15 cellular contexts compared by ENCODE assay signal in the genomic region with DNA sequence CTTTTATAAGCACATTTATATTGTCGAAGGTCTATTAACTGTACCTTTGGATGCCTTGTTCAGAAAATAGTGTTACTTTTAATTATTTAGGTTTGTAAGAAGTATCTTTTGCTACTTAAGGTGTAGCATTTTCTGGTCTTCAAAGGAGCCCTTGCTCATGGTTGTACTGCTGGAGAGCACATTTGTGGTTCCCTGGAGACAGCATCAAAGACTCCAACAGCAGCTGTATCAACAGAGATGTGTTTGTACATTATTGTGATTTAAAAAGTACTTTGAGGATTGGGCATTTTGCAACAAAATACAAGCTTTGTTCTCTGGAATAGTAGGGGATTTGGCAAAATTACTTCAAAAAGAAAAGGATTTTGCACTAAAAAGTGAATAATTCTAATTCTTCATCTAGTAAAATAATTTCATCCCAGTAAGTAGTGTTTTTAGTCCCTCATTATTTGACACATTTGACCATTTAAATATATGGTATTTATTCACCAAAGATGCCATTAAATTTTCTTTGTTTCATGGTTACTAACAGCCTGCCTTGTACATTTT. TPM values are rescaled to one million over a fixed set of nuclear protein-coding genes. Genes with fewer than 3 reads are reported as not detected.
DNase-seq lines count a peak whose midpoint lies in the region; ATAC-seq, FAIRE-seq and TF ChIP-seq lines count a peak whose summit lies in the region.
"Had no signal": no experiment of that assay in that cellular context is flagged by ENCODE, and none has a peak within 500 bp of the region (broad histone marks: within the 10 kb centered on the region; RNA-seq: fewer than 3 reads in every experiment).

No MANE protein-coding gene starts in this region.

- no peak for TF ChIP-seq POLR2A in sigmoid colon (IDR thresholded peaks at IDR 0.05)

- H3K9me3 ChIP-seq in pancreas = no peaks in the 10 kb centered on the region
- no peaks in the 10 kb centered on the region for H3K9me3 ChIP-seq in sigmoid colon
- H3K9me3 ChIP-seq: stomach had no signal

- no peak for TF ChIP-seq EP300 in sigmoid colon (IDR thresholded peaks at IDR 0.05)

- intact Hi-C loops in pancreas (cut with DNase I) = no loop called here
- intact Hi-C loops in sigmoid colon (cut with DNase I) = no loop called here

- H3K4me3 ChIP-seq in pancreas (no peak overlapping the region), sigmoid colon (no peak overlapping the region)
- H3K4me3 ChIP-seq: hepatocyte, stomach had no signal

- ATAC-seq in pancreas (peak in 3 of 4 donors; percentile 51 to 79 (median 56)), GM18520 (IDR thresholded peaks at IDR 0.05; ENCODE audit: unreplicated experiment) (no peak)
- ATAC-seq: left cardiac atrium had no signal

- TF ChIP-seq CTCF in pancreas (IDR thresholded peaks at IDR 0.05) (no peak), sigmoid colon (IDR thresholded peaks at IDR 0.05) (no peak)

- WGBS in pancreas, 2 donors = 14 to 23% methylated on average over 1 of the region's 1 CpG
- WGBS in sigmoid colon, 2 donors = 26 to 75% methylated on average over 1 of the region's 1 CpG

- FAIRE-seq in GM19239 (lab: Jason Lieb, UNC) (peak; percentile 56), pancreas (lab: Jason Lieb, UNC) (no peak)

- H3K36me3 ChIP-seq in pancreas (peaks cover 0 to 18% (median 5%) of the 10 kb centered on the region in 3 donors), sigmoid colon (peaks cover 0 to 24% (median 4%) of the 10 kb centered on the region in 4 donors)

- no peak for DNase-seq in GM19239 (ENCODE audit: insufficient read length, low spot score)
- peak; percentile 92 for DNase-seq in NCI-H146 treated with DMSO at 0.1 percent for 48 hours (lab: John Stamatoyannopoulos, UW; ENCODE audit: unreplicated experiment)
- peak; percentile 46 for DNase-seq in SHP77 treated with DMSO at 0.1 percent for 48 hours (lab: John Stamatoyannopoulos, UW)
- DNase-seq in pancreas = no peak
- DNase-seq in activated CD8-positive, alpha-beta memory T cell treated with anti-CD3 and anti-CD28 coated beads, Interleukin-2, amount 50 U/mL, for 4 hours = no peak
- no peak for DNase-seq in NCI-H510A treated with DMSO at 0.1 percent for 48 hours (lab: John Stamatoyannopoulos, UW)
- no peak for DNase-seq in sigmoid colon
- DNase-seq: activated naive CD4-positive, alpha-beta T cell; KG1; left cardiac atrium; stomach had no signal

- no peak overlapping the region for H3K27ac ChIP-seq in pancreas
- no peak overlapping the region for H3K27ac ChIP-seq in sigmoid colon
- H3K27ac ChIP-seq: hepatocyte, parathyroid adenoma, stomach, VCaP had no signal

- H3K4me1 ChIP-seq in pancreas (peaks cover 7 to 13% (median 11%) of the 10 kb centered on the region in 3 donors), sigmoid colon (peaks cover 0 to 18% (median 2%) of the 10 kb centered on the region in 4 donors)
- H3K4me1 ChIP-seq: parathyroid adenoma had no signal

- no peaks in the 10 kb centered on the region for H3K27me3 ChIP-seq in pancreas
- no peaks in the 10 kb centered on the region for H3K27me3 ChIP-seq in sigmoid colon
- H3K27me3 ChIP-seq: hepatocyte, stomach had no signal

RNA-seq across cellular contexts. Expression of a gene that starts 16.5 kb away (rescaled TPM):
- total RNA-seq in pancreas (10 to 100 TPM; 19.5 to 31.3 (median 23.4) TPM), sigmoid colon (10 to 100 TPM; 31.3 to 34.9 (median 32.7) TPM)
- polyA plus RNA-seq in pancreas (10 to 100 TPM; 10.9 to 15.1 TPM), sigmoid colon (10 to 100 TPM; 16.0 to 28.9 (median 18.0) TPM)

RNA-seq across cellular contexts. Expression of a gene that starts 57.2 kb away (rescaled TPM):
- total RNA-seq in pancreas (10 to 100 TPM; 14.2 to 23.4 (median 17.2) TPM), sigmoid colon (10 to 100 TPM; 17.5 to 28.2 (median 23.6) TPM)
- polyA plus RNA-seq in pancreas (10 to 100 TPM; 19.6 to 38.6 TPM), sigmoid colon (10 to 100 TPM; 12.0 to 22.0 (median 18.6) TPM)

Comparison
In these comparisons a context has a peak if more than half of its experiments do, and no peak if none do; other contexts are left out.
1. DNase-seq: peak in NCI-H146 treated with DMSO at 0.1 percent for 48 hours (single experiment) and SHP77 treated with DMSO at 0.1 percent for 48 hours (single experiment); none in GM19239 (single experiment), pancreas (0 of 6), activated CD8-positive, alpha-beta memory T cell treated with anti-CD3 and anti-CD28 coated beads, Interleukin-2, amount 50 U/mL, for 4 hours (single experiment), NCI-H510A treated with DMSO at 0.1 percent for 48 hours (single experiment) and sigmoid colon (single experiment).